In genomic region chr2:20623241-20623640, GRCh38 we compare ENCODE assay signal across 19 cellular contexts. TPM values are rescaled to one million over a fixed set of nuclear protein-coding genes. Genes with fewer than 3 reads are reported as not detected.
DNase-seq lines count a peak whose midpoint lies in the region; ATAC-seq, FAIRE-seq and TF ChIP-seq lines count a peak whose summit lies in the region.
"Had no signal": no experiment of that assay in that cellular context is flagged by ENCODE, and none has a peak within 500 bp of the region (broad histone marks: within the 10 kb centered on the region; RNA-seq: fewer than 3 reads in every experiment).

No MANE protein-coding gene starts in this region.

- H3K27me3 ChIP-seq in RWPE2 (ENCODE audit: insufficient read depth, poor library complexity, severe bottlenecking) (no peaks in the 10 kb centered on the region), dorsolateral prefrontal cortex (no peaks in the 10 kb centered on the region), HepG2 (ENCODE audit: control insufficient read depth in 1 of 2, insufficient read depth in 2 of 2, low read length in 2 of 2) (no peaks in the 10 kb centered on the region), spleen (replicated peaks in 1 of 7) (no peaks in the 10 kb centered on the region)

- H3K27ac ChIP-seq in RWPE2 (ENCODE audit: poor library complexity, severe bottlenecking) (no peak overlapping the region), dorsolateral prefrontal cortex (peak overlapping the region in 21 of 59 donors; percentile 1 to 96 (median 62)), HepG2 (ENCODE audit: extremely low read length, insufficient read depth, low read length) (peak overlapping the region; percentile 10), spleen (no peak overlapping the region)

- no peak for ATAC-seq in RWPE2 (ENCODE audit: low read depth)
- no peak for ATAC-seq in HepG2
- ATAC-seq: natural killer cell had no signal

- CTCF ChIA-PET in HepG2 (lab: Yijun Ruan, JAX; ENCODE audit: low intra/inter-chr PET ratio, low total read pairs): no interaction called here

- no peaks in the 10 kb centered on the region for H4K20me1 ChIP-seq in HepG2 (ENCODE audit: insufficient read depth, low read length)

- DNase-seq in RWPE2 (ENCODE audit: low spot score) (peak; percentile 32), dorsolateral prefrontal cortex (peak in 6 of 10 donors; percentile 0 to 27 (median 20)), HepG2 (ENCODE audit: low spot score) (no peak), spleen (peak; percentile 56), NOMO-1 treated with dmso at 0.1 percent for 144 hours (lab: John Stamatoyannopoulos, UW; ENCODE audit: unreplicated experiment) (no peak), LoVo (ENCODE audit: low spot score) (no peak), HK-2 (ENCODE audit: unreplicated experiment) (no peak)
- DNase-seq: activated CD4-positive, alpha-beta T cell treated with anti-CD3 and anti-CD28 coated beads, Interleukin-2, amount 10 ng/mL, durations not matched to agents 24 days and 14 days; activated naive CD4-positive, alpha-beta T cell treated with Interleukin-2 at 50 U/mL for 16 hours; activated T-cell treated with anti-CD3 and anti-CD28 coated beads for 4 hours; DMS79; foreskin melanocyte; Kasumi-1; mammary epithelial cell; natural killer cell; NCI-H1105 treated with DMSO at 0.1 percent for 48 hours; trophoblast cell had no signal

- POLR2A ChIA-PET in HepG2 (lab: Yijun Ruan, JAX): no interaction called here

- in situ Hi-C loops in HepG2 (cut with HindIII; ENCODE audit: extremely low pct_ligation_motif_present, low pct_unique_long_range_greater_than_20kb): no loop called here

- 77% methylated on average over 10 of the region's 10 CpGs for WGBS in HepG2 (ENCODE audit: low lambda C conversion rate)
- WGBS in spleen, 5 donors: 68 to 86% (median 78%) methylated on average over 10 of the region's 10 CpGs

- no peak for FAIRE-seq in HepG2 (lab: Jason Lieb, UNC)
- FAIRE-seq: RCC 7860 had no signal

- H3K9me3 ChIP-seq in RWPE2 (ENCODE audit: severe bottlenecking) (no peaks in the 10 kb centered on the region), HepG2 (ENCODE audit: low read length) (no peaks in the 10 kb centered on the region), spleen (no peaks in the 10 kb centered on the region)

- H3K79me2 ChIP-seq in HepG2 (ENCODE audit: insufficient read depth, low read length): no peaks in the 10 kb centered on the region

- intact Hi-C loops in dorsolateral prefrontal cortex (cut with DNase I): no loop called here
- intact Hi-C loops in HepG2 (cut with micrococcal nuclease; ENCODE audit: unreplicated experiment): no loop called here
- intact Hi-C loops in spleen (cut with DNase I; ENCODE audit: low total_unique reads): no loop called here

- TF ChIP-seq POLR2A in HepG2 (IDR thresholded peaks at IDR 0.05; ENCODE audit: insufficient read depth in 1 of 2, low read depth in 2 of 2, low read length in 2 of 2) (no peak), spleen (IDR thresholded peaks at IDR 0.05) (no peak)

- BruUV-seq in HepG2 (replicated peaks; lab: Mats Ljungman, UMichigan): no TSS peak

- no peak overlapping the region for H2AFZ ChIP-seq in HepG2 (ENCODE audit: low read length)

- H3K4me1 ChIP-seq in RWPE2 (ENCODE audit: insufficient read depth, poor library complexity, severe bottlenecking): peaks cover 2% of the 10 kb centered on the region
- H3K4me1 ChIP-seq in HepG2 (ENCODE audit: insufficient read depth, low read length): peaks cover 23% of the 10 kb centered on the region
- peaks cover 0 to 36% (median 23%) of the 10 kb centered on the region in 6 donors for H3K4me1 ChIP-seq in spleen

- TF ChIP-seq CTCF in RWPE2 (IDR thresholded peaks at IDR 0.05; ENCODE audit: poor library complexity, severe bottlenecking): no peak
- no peak for TF ChIP-seq CTCF in dorsolateral prefrontal cortex (IDR thresholded peaks at IDR 0.05 in 54 of 56, conservative IDR thresholded peaks at IDR 0.05 in 2 of 56; ENCODE audit: low read depth in 1 of 56, partially characterized antibody in 56 of 56)
- no peak for TF ChIP-seq CTCF in HepG2 (CRISPR knock-in tag; IDR thresholded peaks at IDR 0.05)
- no peak for TF ChIP-seq CTCF in spleen (IDR thresholded peaks at IDR 0.05 in 8 of 11, conservative IDR thresholded peaks at IDR 0.05 in 3 of 11)

- H3K36me3 ChIP-seq in RWPE2 (ENCODE audit: low read depth) (no peaks in the 10 kb centered on the region), HepG2 (replicated peaks in 1 of 2; ENCODE audit: control insufficient read depth in 1 of 2, insufficient read depth in 2 of 2, low read length in 2 of 2) (peaks cover 11 to 12% of the 10 kb centered on the region in 2 experiments; a peak in 4 of 5 replicates), spleen (peaks cover 0 to 92% (median 54%) of the 10 kb centered on the region in 6 donors)

- no peak overlapping the region for H3K4me2 ChIP-seq in HepG2 (ENCODE audit: low read depth, low read length)

- TF ChIP-seq EP300 in HepG2 (IDR thresholded peaks at IDR 0.05; ENCODE audit: low read depth in 2 of 2, low read length in 2 of 2): no peak
- TF ChIP-seq EP300 in HepG2 (CRISPR knock-in tag; IDR thresholded peaks at IDR 0.05; ENCODE audit: borderline replicate concordance): no peak

- peak overlapping the region; percentile 18; the same call in 1 of the 2 replicates for H3K9ac ChIP-seq in HepG2 (ENCODE audit: insufficient read depth, low read depth, low read length)

- no peak for TF ChIP-seq RAD21 in HepG2 (CRISPR knock-in tag; IDR thresholded peaks at IDR 0.05)

- H3K4me3 ChIP-seq in RWPE2 (ENCODE audit: severe bottlenecking) (no peak overlapping the region), dorsolateral prefrontal cortex (no peak overlapping the region), HepG2 (replicated peaks in 1 of 3; ENCODE audit: insufficient read depth in 1 of 3, low read depth in 2 of 3, low read length in 3 of 3) (no peak overlapping the region), spleen (no peak overlapping the region)

TF ChIP-seq in HepG2, 621 proteins besides CTCF, POLR2A, EP300 and RAD21 (continues in another document):
- TF ChIP-seq NCOA2 (CRISPR knock-in tag; IDR thresholded peaks at IDR 0.05): no peak

RNA-seq across cellular contexts. Expression of gene HS1BP3, which starts 27.7 kb away (rescaled TPM):
- total RNA-seq in dorsolateral prefrontal cortex (10 to 100 TPM; 18.3 to 36.0 (median 26.0) TPM), HepG2 (2016; rRNA removed; fragmentation: Illumina TruSeq; extraction: Trizol) (22.0 and 22.8 TPM in 2 replicates), spleen (10 to 100 TPM; 21.1 to 38.0 (median 31.3) TPM)
- total RNA-seq in HepG2 (2016; cell fraction: cytosol; rRNA removed; fragmentation: Illumina TruSeq; extraction: Trizol; ENCODE audit: low read depth): 4.7 and 4.9 TPM in 2 replicates
- 18.5 and 23.5 TPM in 2 replicates for total RNA-seq in HepG2 (2016; cell fraction: insoluble cytoplasmic fraction; rRNA removed; fragmentation: Illumina TruSeq; extraction: Trizol)
- 12.9 and 13.2 TPM in 2 replicates for total RNA-seq in HepG2 (2016; cell fraction: membrane; rRNA removed; fragmentation: Illumina TruSeq; extraction: Trizol)
- 16.8 and 19.0 TPM in 2 replicates for total RNA-seq in HepG2 (2016; cell fraction: nucleus; rRNA removed; fragmentation: Illumina TruSeq; extraction: Trizol)
- polyA plus RNA-seq in HepG2 (2011; rRNA removed) (15.2 and 17.3 TPM in 2 replicates), spleen (10 to 100 TPM in 2 of 3 donors, 1 to 10 TPM in 1; 8.8 to 23.5 (median 13.8) TPM)
- polyA plus RNA-seq in HepG2 (2011; cell fraction: cytosol; rRNA removed): 9.2 and 11.9 TPM in 2 replicates
- 20.1 and 23.4 TPM in 2 replicates for polyA plus RNA-seq in HepG2 (2011; cell fraction: nucleus; rRNA removed)
- 13.4 and 14.5 TPM in 2 replicates for polyA plus RNA-seq in HepG2 (2012)
- 5.3 and 5.4 TPM in 2 replicates for polyA plus RNA-seq in HepG2 (2016; cell fraction: cytosol; fragmentation: Illumina TruSeq; extraction: Trizol; ENCODE audit: low read depth)
- 19.1 and 22.3 TPM in 2 replicates for polyA plus RNA-seq in HepG2 (2016; cell fraction: insoluble cytoplasmic fraction; fragmentation: Illumina TruSeq; extraction: Trizol; ENCODE audit: low read depth)
- 8.7 and 10.7 TPM in 2 replicates for polyA plus RNA-seq in HepG2 (2016; cell fraction: membrane; fragmentation: Illumina TruSeq; extraction: Trizol; ENCODE audit: low read depth)
- polyA plus RNA-seq in HepG2 (2016; cell fraction: nucleus; fragmentation: Illumina TruSeq; extraction: Trizol; ENCODE audit: insufficient read depth, low read depth): 19.4 and 22.9 TPM in 2 replicates
- 14.3 and 29.5 TPM in 2 replicates for polyA minus RNA-seq in HepG2 (2011; rRNA and poly(A)+ RNA removed; ENCODE audit: low replicate concordance)
- polyA minus RNA-seq in HepG2 (2011; cell fraction: cytosol; rRNA and poly(A)+ RNA removed): 11.9 and 13.8 TPM in 2 replicates
- polyA minus RNA-seq in HepG2 (2011; cell fraction: nucleus; rRNA and poly(A)+ RNA removed): 28.6 and 28.8 TPM in 2 replicates

RNA-seq across cellular contexts. Expression of gene GDF7, which starts 43.7 kb away (rescaled TPM):
- total RNA-seq in dorsolateral prefrontal cortex (10 to 100 TPM in 2 of 120 experiments, 1 to 10 TPM in 117, under 1 TPM in 1; 0.95 to 12.5 (median 4.1) TPM), HepG2 (2016; rRNA removed; fragmentation: Illumina TruSeq; extraction: Trizol) (10.2 and 15.0 TPM in 2 replicates), spleen (1 to 10 TPM in 6 of 7 donors, under 1 TPM in 1; 0.83 to 3.8 (median 2.0) TPM)
- total RNA-seq in HepG2 (2016; cell fraction: cytosol; rRNA removed; fragmentation: Illumina TruSeq; extraction: Trizol; ENCODE audit: low read depth): 1.6 and 1.8 TPM in 2 replicates
- total RNA-seq in HepG2 (2016; cell fraction: insoluble cytoplasmic fraction; rRNA removed; fragmentation: Illumina TruSeq; extraction: Trizol): 9.2 and 15.1 TPM in 2 replicates
- 5.3 and 5.6 TPM in 2 replicates for total RNA-seq in HepG2 (2016; cell fraction: membrane; rRNA removed; fragmentation: Illumina TruSeq; extraction: Trizol)
- 16.7 and 18.1 TPM in 2 replicates for total RNA-seq in HepG2 (2016; cell fraction: nucleus; rRNA removed; fragmentation: Illumina TruSeq; extraction: Trizol)
- polyA plus RNA-seq in HepG2 (2011; rRNA removed) (1.6 and 3.0 TPM in 2 replicates), spleen (1 to 10 TPM in 1 of 3 donors, under 1 TPM in 2; 0.87 to 1.8 (median 0.89) TPM)
- polyA plus RNA-seq in HepG2 (2011; cell fraction: cytosol; rRNA removed): 1.5 and 1.9 TPM in 2 replicates
- 6.3 and 9.6 TPM in 2 replicates for polyA plus RNA-seq in HepG2 (2011; cell fraction: nucleus; rRNA removed)
- polyA plus RNA-seq in HepG2 (2012): 4.5 and 5.8 TPM in 2 replicates
- 0.75 and 0.80 TPM in 2 replicates for polyA plus RNA-seq in HepG2 (2016; cell fraction: cytosol; fragmentation: Illumina TruSeq; extraction: Trizol; ENCODE audit: low read depth)
- polyA plus RNA-seq in HepG2 (2016; cell fraction: insoluble cytoplasmic fraction; fragmentation: Illumina TruSeq; extraction: Trizol; ENCODE audit: low read depth): 5.6 and 5.9 TPM in 2 replicates
- 2.3 and 2.7 TPM in 2 replicates for polyA plus RNA-seq in HepG2 (2016; cell fraction: membrane; fragmentation: Illumina TruSeq; extraction: Trizol; ENCODE audit: low read depth)
- 19.8 and 21.2 TPM in 2 replicates for polyA plus RNA-seq in HepG2 (2016; cell fraction: nucleus; fragmentation: Illumina TruSeq; extraction: Trizol; ENCODE audit: insufficient read depth, low read depth)
- polyA minus RNA-seq in HepG2 (2011; rRNA and poly(A)+ RNA removed; ENCODE audit: low replicate concordance): 5.0 TPM in 1 of 2 replicates, not detected in the other
- polyA minus RNA-seq in HepG2 (2011; cell fraction: cytosol; rRNA and poly(A)+ RNA removed): 2.5 and 4.1 TPM in 2 replicates
- polyA minus RNA-seq in HepG2 (2011; cell fraction: nucleus; rRNA and poly(A)+ RNA removed): 2.4 and 4.5 TPM in 2 replicates
- total RNA-seq: CD8-positive, alpha-beta memory T cell had no signal
- polyA plus RNA-seq: mammary epithelial cell had no signal

Comparison
In these comparisons a context has a peak if more than half of its experiments do, and no peak if none do; other contexts are left out.
1. DNase-seq: peak in RWPE2 (single experiment), dorsolateral prefrontal cortex (6 of 10) and spleen (single experiment); none in HepG2 (single experiment), NOMO-1 treated with dmso at 0.1 percent for 144 hours (single experiment), LoVo (single experiment) and HK-2 (single experiment).